ENCODE assay signal across 8 cellular contexts in genomic region chr20:43925786-43926185, GRCh38. TPM values are rescaled to one million over a fixed set of nuclear protein-coding genes. Genes with fewer than 3 reads are reported as not detected.
DNase-seq lines count a peak whose midpoint lies in the region; ATAC-seq and TF ChIP-seq lines count a peak whose summit lies in the region.

No MANE protein-coding gene starts in this region.

- ATAC-seq in activated naive CD8-positive, alpha-beta T cell treated with anti-CD3 and anti-CD28 coated beads, Interleukin-2, amount 10 ng/mL, durations not matched to agents 7 days and 5 days (ENCODE audit: low read depth): peak; percentile 50
- no peak for ATAC-seq in HG02588 (IDR thresholded peaks at IDR 0.05; ENCODE audit: unreplicated experiment)

- peaks cover 65% of the 10 kb centered on the region for H3K27me3 Mint-ChIP-seq in activated naive CD8-positive, alpha-beta T cell treated with anti-CD3 and anti-CD28 coated beads, Interleukin-2, amount 10 ng/mL, durations not matched to agents 7 days and 5 days
- peaks cover 37% of the 10 kb centered on the region for H3K27me3 Mint-ChIP-seq in activated CD4-positive, alpha-beta memory T cell treated with anti-CD3 and anti-CD28 coated beads for 36 hours

- peaks cover 4% of the 10 kb centered on the region for H3K36me3 Mint-ChIP-seq in activated naive CD8-positive, alpha-beta T cell treated with anti-CD3 and anti-CD28 coated beads, Interleukin-2, amount 10 ng/mL, durations not matched to agents 7 days and 5 days
- no peaks in the 10 kb centered on the region for H3K36me3 Mint-ChIP-seq in activated CD4-positive, alpha-beta memory T cell treated with anti-CD3 and anti-CD28 coated beads for 36 hours

- POLR2A ChIA-PET in activated naive CD8-positive, alpha-beta T cell treated with anti-CD3 and anti-CD28 coated beads, Interleukin-2, amount 10 ng/mL, durations not matched to agents 7 days and 5 days (lab: Charles Lee): no interaction called here
- POLR2A ChIA-PET in HEK293T (lab: Yijun Ruan, JAX): no interaction called here
- POLR2A ChIA-PET in activated CD4-positive, alpha-beta memory T cell treated with anti-CD3 and anti-CD28 coated beads for 36 hours (lab: Charles Lee): interaction anchor here (1.4 kb wide), 1 partner anchor 16 kb away, joined by 6 read pairs; no protein-coding TSS in a partner anchor

- peak; percentile 23 to 26 for DNase-seq in activated CD4-positive, alpha-beta T cell treated with anti-CD3 and anti-CD28 coated beads for 4 hours
- DNase-seq in activated CD4-positive, alpha-beta T cell treated with anti-CD3 and anti-CD28 coated beads, Interleukin-2, amount 50 U/mL, for 4 hours: no peak
- DNase-seq in NCI-H1105 treated with DMSO at 0.1 percent for 48 hours (lab: John Stamatoyannopoulos, UW) (peak; percentile 61), renal cortical epithelial cell (ENCODE audit: low read depth) (peak; percentile 38), HEK293T (ENCODE audit: extremely low spot score) (no peak)
- DNase-seq in activated naive CD8-positive, alpha-beta T cell treated with anti-CD3 and anti-CD28 coated beads, Interleukin-2, amount 10 ng/mL, durations not matched to agents 7 days and 5 days: no peak
- no peak for DNase-seq in activated CD4-positive, alpha-beta memory T cell treated with anti-CD3 and anti-CD28 coated beads for 36 hours

- peaks cover 32% of the 10 kb centered on the region for H3K4me1 Mint-ChIP-seq in activated naive CD8-positive, alpha-beta T cell treated with anti-CD3 and anti-CD28 coated beads, Interleukin-2, amount 10 ng/mL, durations not matched to agents 7 days and 5 days
- peaks cover 47% of the 10 kb centered on the region for H3K4me1 Mint-ChIP-seq in activated CD4-positive, alpha-beta memory T cell treated with anti-CD3 and anti-CD28 coated beads for 36 hours (ENCODE audit: low read depth)

- intact Hi-C loops in activated CD4-positive, alpha-beta memory T cell treated with anti-CD3 and anti-CD28 coated beads for 36 hours (cut with micrococcal nuclease): no loop called here

- H3K4me3 Mint-ChIP-seq in activated naive CD8-positive, alpha-beta T cell treated with anti-CD3 and anti-CD28 coated beads, Interleukin-2, amount 10 ng/mL, durations not matched to agents 7 days and 5 days: peak overlapping the region; percentile 31
- no peak overlapping the region for H3K4me3 Mint-ChIP-seq in activated CD4-positive, alpha-beta memory T cell treated with anti-CD3 and anti-CD28 coated beads for 36 hours

- H3K9me3 Mint-ChIP-seq in activated naive CD8-positive, alpha-beta T cell treated with anti-CD3 and anti-CD28 coated beads, Interleukin-2, amount 10 ng/mL, durations not matched to agents 7 days and 5 days: no peaks in the 10 kb centered on the region
- H3K9me3 Mint-ChIP-seq in activated CD4-positive, alpha-beta memory T cell treated with anti-CD3 and anti-CD28 coated beads for 36 hours: no peaks in the 10 kb centered on the region

- CTCF ChIA-PET in HEK293T (lab: Yijun Ruan, JAX): interaction anchor here (0.6 kb wide), 1 partner anchor 40 kb away, joined by 3 read pairs; no protein-coding TSS in a partner anchor
- CTCF ChIA-PET in activated CD4-positive, alpha-beta memory T cell treated with anti-CD3 and anti-CD28 coated beads for 36 hours (lab: Charles Lee): no interaction called here

- H3K27ac Mint-ChIP-seq in activated naive CD8-positive, alpha-beta T cell treated with anti-CD3 and anti-CD28 coated beads, Interleukin-2, amount 10 ng/mL, durations not matched to agents 7 days and 5 days: no peak overlapping the region
- no peak overlapping the region for H3K27ac Mint-ChIP-seq in activated CD4-positive, alpha-beta memory T cell treated with anti-CD3 and anti-CD28 coated beads for 36 hours

TF ChIP-seq in HEK293T, 16 proteins besides CTCF, POLR2A, EP300 and RAD21:
- TF ChIP-seq SUZ12 (IDR thresholded peaks at IDR 0.05) (no peak), L3MBTL2 (conservative IDR thresholded peaks at IDR 0.05) (no peak), BHLHE40 (IDR thresholded peaks at IDR 0.05; ENCODE audit: borderline replicate concordance) (no peak)

RNA-seq across cellular contexts. Expression of gene TOX2, which starts 11.1 kb away (rescaled TPM):
- under 1 TPM; 0.26 to 0.44 TPM for total RNA-seq in activated naive CD8-positive, alpha-beta T cell treated with anti-CD3 and anti-CD28 coated beads, Interleukin-2, amount 10 ng/mL, durations not matched to agents 7 days and 5 days
- not detected in 2 replicates for total RNA-seq in renal cortical epithelial cell
- total RNA-seq in activated CD4-positive, alpha-beta memory T cell treated with anti-CD3 and anti-CD28 coated beads for 36 hours: 1 to 10 TPM; 2.2 to 2.5 TPM

Comparison
In these comparisons a context has a peak if more than half of its experiments do, and no peak if none do; other contexts are left out.
1. DNase-seq: peak in activated CD4-positive, alpha-beta T cell treated with anti-CD3 and anti-CD28 coated beads for 4 hours (2 of 2), NCI-H1105 treated with DMSO at 0.1 percent for 48 hours (single experiment) and renal cortical epithelial cell (single experiment); none in activated CD4-positive, alpha-beta T cell treated with anti-CD3 and anti-CD28 coated beads, Interleukin-2, amount 50 U/mL, for 4 hours (0 of 2), activated naive CD8-positive, alpha-beta T cell treated with anti-CD3 and anti-CD28 coated beads, Interleukin-2, amount 10 ng/mL, durations not matched to agents 7 days and 5 days (single experiment), HEK293T (single experiment) and activated CD4-positive, alpha-beta memory T cell treated with anti-CD3 and anti-CD28 coated beads for 36 hours (single experiment).